Comparison of ENCODE assay signal across 6 cellular contexts in the genomic region with DNA sequence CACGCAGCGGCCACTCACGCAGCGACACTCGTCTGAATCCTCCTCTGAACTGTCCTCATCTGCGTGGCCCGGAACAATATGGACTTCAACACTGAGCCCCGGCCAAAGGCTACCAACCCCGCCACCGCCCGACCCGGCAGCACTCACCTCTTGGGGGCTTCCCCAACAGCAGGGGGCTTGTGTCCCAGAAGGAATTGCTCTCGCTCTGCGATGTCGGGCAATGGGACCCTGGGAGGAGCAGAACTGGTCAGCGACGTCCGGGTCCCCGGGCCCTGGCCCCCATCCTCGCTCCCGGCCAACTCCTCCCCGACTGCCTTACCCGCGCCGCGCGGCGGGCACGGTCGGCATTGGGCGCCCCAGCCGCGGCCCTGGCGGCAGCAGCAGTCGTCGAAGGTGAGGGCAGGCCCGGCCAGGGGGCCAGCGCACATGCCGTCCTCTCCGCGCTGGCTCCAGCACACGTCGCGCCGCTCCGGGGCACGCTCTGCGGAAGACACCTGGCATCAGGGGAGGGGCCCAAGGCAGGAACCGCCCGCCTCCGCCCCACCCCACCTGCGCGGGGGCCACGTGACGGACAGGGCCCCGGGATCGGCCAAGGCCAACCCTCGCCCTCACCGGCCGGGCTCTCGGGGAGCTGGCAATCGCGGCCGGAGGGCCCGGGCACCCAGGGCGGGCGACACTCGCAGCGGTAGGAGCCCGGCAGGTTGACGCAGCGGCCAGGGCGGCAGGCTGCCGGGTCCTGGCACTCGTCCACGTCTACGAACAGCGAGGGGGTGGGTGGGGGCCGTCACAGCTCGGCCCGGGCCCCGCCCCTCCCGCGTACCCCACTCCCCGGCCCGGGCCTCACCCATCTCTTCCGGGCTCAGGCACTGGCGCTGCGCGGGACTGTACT. TPM values are rescaled to one million over a fixed set of nuclear protein-coding genes. Genes with fewer than 3 reads are reported as not detected.
A peak's percentile ranks its signal among the peaks of the same experiment; 100 is the strongest.
DNase-seq lines count a peak whose midpoint lies in the region; ATAC-seq and TF ChIP-seq lines count a peak whose summit lies in the region.

No MANE protein-coding gene starts in this region.

- H3K27ac ChIP-seq in epithelial cell of prostate (peak overlapping the region; percentile 82), spleen (peak overlapping the region; percentile 79 to 96 (median 90))

- ATAC-seq in activated CD4-positive, alpha-beta T cell treated with anti-CD3 and anti-CD28 coated beads for 36 hours, result peak; percentile 76

- TF ChIP-seq CTCF in LNCaP clone FGC (IDR thresholded peaks at IDR 0.05; ENCODE audit: control insufficient read depth, extremely low read depth, insufficient read depth), result no peak
- TF ChIP-seq CTCF in spleen (IDR thresholded peaks at IDR 0.05 in 8 of 11, conservative IDR thresholded peaks at IDR 0.05 in 3 of 11), result peak in 5 of 11 experiments; percentile 28 to 83 (median 64)

- H3K9me3 Mint-ChIP-seq in activated CD4-positive, alpha-beta T cell treated with anti-CD3 and anti-CD28 coated beads for 36 hours (ENCODE audit: low read depth), result no peaks in the 10 kb centered on the region

- no peak for DNase-seq in activated CD4-positive, alpha-beta T cell treated with anti-CD3 and anti-CD28 coated beads for 36 hours
- no peak for DNase-seq in activated CD4-positive, alpha-beta T cell treated with anti-CD3 and anti-CD28 coated beads for 1 hour
- DNase-seq in LNCaP clone FGC (ENCODE audit: low read depth) (peak; percentile 54), epithelial cell of prostate (ENCODE audit: low read depth, low spot score) (no peak), spleen (no peak), NCI-H128 (lab: John Stamatoyannopoulos, UW; ENCODE audit: unreplicated experiment) (no peak)

- POLR2A ChIA-PET in activated CD4-positive, alpha-beta T cell treated with anti-CD3 and anti-CD28 coated beads for 36 hours (lab: Charles Lee), result interaction anchor here (0.5 to 1.4 kb wide), 4 partner anchors 26 to 206 kb away, joined by 3 to 6 read pairs (median 4); a partner anchor contains a TSS

- 29 to 60% (median 41%) methylated on average over 50 to 90 of the region's 90 CpGs for WGBS in spleen, 5 donors

- no peak for TF ChIP-seq POLR2A in spleen (IDR thresholded peaks at IDR 0.05)

- peaks cover 0 to 51% (median 34%) of the 10 kb centered on the region in 6 donors for H3K36me3 ChIP-seq in spleen

- no peaks in the 10 kb centered on the region for H3K9me3 ChIP-seq in spleen

- H3K27ac Mint-ChIP-seq in activated CD4-positive, alpha-beta T cell treated with anti-CD3 and anti-CD28 coated beads for 36 hours, result no peak overlapping the region

- H3K27me3 ChIP-seq in spleen (replicated peaks in 1 of 7), result no peaks in the 10 kb centered on the region

- H3K27me3 Mint-ChIP-seq in activated CD4-positive, alpha-beta T cell treated with anti-CD3 and anti-CD28 coated beads for 36 hours, result no peaks in the 10 kb centered on the region

- H3K4me1 ChIP-seq in spleen, result peaks cover 7 to 58% (median 42%) of the 10 kb centered on the region in 6 donors

- H3K4me3 Mint-ChIP-seq in activated CD4-positive, alpha-beta T cell treated with anti-CD3 and anti-CD28 coated beads for 36 hours, result peak overlapping the region; percentile 72

- peaks cover 14% of the 10 kb centered on the region for H3K36me3 Mint-ChIP-seq in activated CD4-positive, alpha-beta T cell treated with anti-CD3 and anti-CD28 coated beads for 36 hours (ENCODE audit: low read depth)

- intact Hi-C loops in activated CD4-positive, alpha-beta T cell treated with anti-CD3 and anti-CD28 coated beads for 36 hours (cut with DNase I, micrococcal nuclease), result loop anchor here (1.0 kb wide), 10 partner anchors 14 to 185 kb away; a partner anchor contains a TSS
- intact Hi-C loops in spleen (cut with DNase I; ENCODE audit: low total_unique reads), result loop anchor here (5.0 kb wide), 1 partner anchor 48 kb away; no protein-coding TSS in a partner anchor

- H3K4me3 ChIP-seq in LNCaP clone FGC (ENCODE audit: low read depth, low read length), result peak overlapping the region; percentile 84
- H3K4me3 ChIP-seq in spleen, result peak overlapping the region; percentile 63 to 98 (median 82)

- H3K4me1 Mint-ChIP-seq in activated CD4-positive, alpha-beta T cell treated with anti-CD3 and anti-CD28 coated beads for 36 hours, result peaks cover 10% of the 10 kb centered on the region

- CTCF ChIA-PET in activated CD4-positive, alpha-beta T cell treated with anti-CD3 and anti-CD28 coated beads for 36 hours (lab: Charles Lee), result interaction anchor here (0.6 to 4.9 kb wide), 18 partner anchors 9 to 278 kb away, joined by 3 to 49 read pairs (median 4); a partner anchor contains a TSS

RNA-seq across cellular contexts. Expression of a gene that starts 14.8 kb away (rescaled TPM):
- 10 to 100 TPM; 66.5 to 78.8 TPM for total RNA-seq in activated CD4-positive, alpha-beta T cell treated with anti-CD3 and anti-CD28 coated beads for 36 hours
- total RNA-seq in spleen, result 100 to 1,000 TPM in 2 of 7 donors, 10 to 100 TPM in 5; 64.7 to 125 (median 77.4) TPM
- 10 to 100 TPM; 52.4 to 70.6 (median 60.7) TPM for polyA plus RNA-seq in spleen

RNA-seq across cellular contexts. Expression of a gene that starts 18.5 kb away (rescaled TPM):
- 10 to 100 TPM; 57.8 to 72.7 TPM for total RNA-seq in activated CD4-positive, alpha-beta T cell treated with anti-CD3 and anti-CD28 coated beads for 36 hours
- 100 to 1,000 TPM in 2 of 7 donors, 10 to 100 TPM in 5; 81.6 to 137 (median 95.8) TPM for total RNA-seq in spleen
- 10 to 100 TPM; 20.6 to 57.0 (median 27.6) TPM for polyA plus RNA-seq in spleen

RNA-seq across cellular contexts. Expression of a gene that starts 30.6 kb away (rescaled TPM):
- total RNA-seq in activated CD4-positive, alpha-beta T cell treated with anti-CD3 and anti-CD28 coated beads for 36 hours, result 10 to 100 TPM; 50.7 to 56.4 TPM
- total RNA-seq in spleen, result 10 to 100 TPM; 20.9 to 68.8 (median 34.4) TPM
- 10 to 100 TPM; 32.6 to 49.5 (median 42.5) TPM for polyA plus RNA-seq in spleen

RNA-seq across cellular contexts. Expression of a gene that starts 32.7 kb away (rescaled TPM):
- 10 to 100 TPM; 12.8 to 22.7 TPM for total RNA-seq in activated CD4-positive, alpha-beta T cell treated with anti-CD3 and anti-CD28 coated beads for 36 hours
- total RNA-seq in spleen, result 10 to 100 TPM; 34.5 to 59.0 (median 48.4) TPM
- polyA plus RNA-seq in spleen, result 10 to 100 TPM; 43.0 to 66.1 (median 50.1) TPM

RNA-seq across cellular contexts. Expression of a gene that starts 36.2 kb away (rescaled TPM):
- total RNA-seq in activated CD4-positive, alpha-beta T cell treated with anti-CD3 and anti-CD28 coated beads for 36 hours, result 10 to 100 TPM; 88.3 to 98.8 TPM
- 100 to 1,000 TPM; 151 to 365 (median 242) TPM for total RNA-seq in spleen
- 100 to 1,000 TPM in 2 of 3 donors, 10 to 100 TPM in 1; 44.3 to 174 (median 116) TPM for polyA plus RNA-seq in spleen
